10 cellular contexts compared by ENCODE assay signal in genomic region chr11:130979386-130979972, GRCh38.
DNase-seq lines count a peak whose midpoint lies in the region; ATAC-seq, FAIRE-seq and TF ChIP-seq lines count a peak whose summit lies in the region.
"Had no signal": no experiment of that assay in that cellular context is flagged by ENCODE, and none has a peak within 500 bp of the region (broad histone marks: within the 10 kb centered on the region; RNA-seq: fewer than 3 reads in every experiment).

No MANE protein-coding gene starts in this region.

- no peaks in the 10 kb centered on the region for H3K36me3 ChIP-seq in Panc1 (ENCODE audit: control insufficient read depth, insufficient read depth, low read length)

- ATAC-seq in GM18867 (IDR thresholded peaks at IDR 0.05; ENCODE audit: unreplicated experiment) (peak; percentile 51), Panc1 (0 out of 2 replicates have a peak, but pooled peaks have one; percentile 73), HG03196 (IDR thresholded peaks at IDR 0.05; ENCODE audit: unreplicated experiment) (no peak)
- ATAC-seq: right cardiac atrium had no signal

- no peak for FAIRE-seq in HTR-8/SVneo (lab: Jason Lieb, UNC)
- FAIRE-seq: GM18507 had no signal

- POLR2A ChIA-PET in AG04450 (lab: Yijun Ruan, JAX) (no interaction called here), Panc1 (lab: Charles Lee) (no interaction called here)

- H3K4me3 ChIP-seq in AG04450 (ENCODE audit: low read depth, low read length) (no peak overlapping the region), Panc1 (ENCODE audit: low read depth in 2 of 2, low read length in 2 of 2) (no peak overlapping the region), fibroblast of villous mesenchyme (ENCODE audit: low read depth, low read length) (no peak overlapping the region), dorsolateral prefrontal cortex (no peak overlapping the region)

- peaks cover 8% of the 10 kb centered on the region for H3K27me3 ChIP-seq in AG04450 (ENCODE audit: control insufficient read depth, insufficient read depth, low read length)
- H3K27me3 ChIP-seq in Panc1 (ENCODE audit: control insufficient read depth, insufficient read depth, low read length), result peaks cover 2% of the 10 kb centered on the region
- H3K27me3 ChIP-seq in dorsolateral prefrontal cortex, result peaks cover 0 to 34% (median 5%) of the 10 kb centered on the region in 45 donors

- no peaks in the 10 kb centered on the region for H3K4me1 ChIP-seq in Panc1 (ENCODE audit: control insufficient read depth, insufficient read depth, low read length)

- peak; percentile 30 for DNase-seq in AG04450 (ENCODE audit: low read depth, low spot score)
- DNase-seq in Panc1 (ENCODE audit: low read depth, low spot score), result no peak
- peak; percentile 45 for DNase-seq in fibroblast of villous mesenchyme (ENCODE audit: low read depth)
- no peak for DNase-seq in dorsolateral prefrontal cortex
- DNase-seq in HTR-8/SVneo (ENCODE audit: insufficient read length, low spot score), result no peak
- DNase-seq in SKM-1 (lab: John Stamatoyannopoulos, UW; ENCODE audit: unreplicated experiment), result no peak
- DNase-seq: right cardiac atrium had no signal

- CTCF ChIA-PET in AG04450 (lab: Charles Lee) (interaction anchor here (0.6 to 3.1 kb wide), 18 partner anchors 10 to 1003 kb away, joined by 3 to 21 read pairs (median 4); partner anchors contain the start of gene SNX19), Panc1 (lab: Charles Lee) (interaction anchor here (0.7 kb wide), 1 partner anchor 56 kb away, joined by 4 read pairs; no protein-coding TSS in a partner anchor)

- H3K27ac ChIP-seq in AG04450 (ENCODE audit: low read depth, low read length) (no peak overlapping the region), Panc1 (ENCODE audit: low read length) (no peak overlapping the region), dorsolateral prefrontal cortex (no peak overlapping the region)

- intact Hi-C loops in Panc1 (cut with micrococcal nuclease; ENCODE audit: unreplicated experiment), result loop anchor here (5.0 kb wide), 1 partner anchor 57 kb away; no protein-coding TSS in a partner anchor
- intact Hi-C loops in dorsolateral prefrontal cortex (cut with DNase I), result no loop called here

- H3K9me3 ChIP-seq in AG04450 (ENCODE audit: control insufficient read depth, insufficient read depth, low read length) (peaks cover 17% of the 10 kb centered on the region), Panc1 (ENCODE audit: control insufficient read depth, insufficient read depth, low read depth, low read length) (no peaks in the 10 kb centered on the region)

- TF ChIP-seq CTCF in AG04450 (IDR thresholded peaks at IDR 0.05; ENCODE audit: low read depth, low read length) (peak; percentile 77), Panc1 (IDR thresholded peaks at IDR 0.05) (peak; percentile 70), fibroblast of villous mesenchyme (IDR thresholded peaks at IDR 0.05; ENCODE audit: insufficient read depth, low read depth, low read length) (peak; percentile 59), dorsolateral prefrontal cortex (IDR thresholded peaks at IDR 0.05 in 54 of 56, conservative IDR thresholded peaks at IDR 0.05 in 2 of 56; ENCODE audit: low read depth in 1 of 56, partially characterized antibody in 56 of 56) (peak in 14 of 56 donors; percentile 5 to 27 (median 15))

- BruUV-seq in Panc1 (replicated peaks; lab: Mats Ljungman, UMichigan), result no TSS peak

- in situ Hi-C loops in Panc1 (cut with HindIII; ENCODE audit: low pct_unique_long_range_greater_than_20kb, low sequenced_read_pairs), result no loop called here

Comparison
In these comparisons a context has a peak if more than half of its experiments do, and no peak if none do; other contexts are left out.
1. DNase-seq: peak in AG04450 (single experiment) and fibroblast of villous mesenchyme (single experiment); none in Panc1 (single experiment), dorsolateral prefrontal cortex (0 of 10), HTR-8/SVneo (single experiment) and SKM-1 (single experiment).